ENCODE assay signal across 1 cellular context in the genomic region with DNA sequence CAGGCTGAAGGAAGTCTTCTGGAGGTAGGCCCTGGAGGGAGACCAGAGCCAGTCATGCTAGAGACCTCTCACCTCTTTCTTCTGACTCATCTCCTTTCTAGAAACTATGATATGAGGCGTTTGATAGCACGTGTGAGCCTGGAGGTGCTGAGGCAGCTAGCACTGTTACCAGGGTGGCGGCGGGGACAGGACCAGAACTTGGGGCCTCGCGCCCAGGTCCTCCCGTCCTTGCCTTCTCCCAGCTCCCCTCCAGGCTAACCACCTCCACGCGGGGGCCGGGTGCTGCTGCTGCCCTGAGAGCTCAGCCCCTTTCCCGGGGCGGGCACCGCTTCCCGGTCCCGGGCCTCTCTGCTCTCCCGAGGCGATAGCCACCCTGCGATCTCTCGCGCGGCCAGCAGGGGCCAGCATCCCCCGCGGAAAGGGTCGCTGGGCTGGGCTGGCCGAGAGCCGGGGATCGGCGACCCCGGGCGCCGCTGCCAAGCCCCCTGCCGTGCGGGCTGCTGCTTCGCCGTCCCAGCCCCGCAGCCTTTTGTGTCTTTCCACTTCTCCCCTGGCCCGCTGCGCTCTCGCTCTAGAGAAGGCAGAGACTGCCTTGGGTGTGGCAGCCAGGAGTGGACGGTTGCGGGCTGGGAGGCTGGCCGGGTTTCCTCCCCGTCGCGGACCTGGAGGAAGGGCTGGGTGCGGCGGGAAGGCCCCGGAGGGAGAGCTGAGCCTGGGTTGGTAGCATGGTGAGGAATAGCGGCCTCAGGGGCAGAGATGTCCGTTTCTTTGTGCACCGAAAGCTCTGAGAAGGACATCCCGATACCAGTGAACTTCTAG.
TF ChIP-seq lines count a peak whose summit lies in the region.

No MANE protein-coding gene starts in this region.

TF ChIP-seq in K562, 482 proteins besides CTCF, POLR2A, EP300 and RAD21 (continued from another document and continues in another):
- TF ChIP-seq MGA (IDR thresholded peaks at IDR 0.05) (peak; percentile 64), FOSL1 (tag; conservative IDR thresholded peaks at IDR 0.05) (peak; percentile 74), ZBTB43 (CRISPR knock-in tag; IDR thresholded peaks at IDR 0.05) (no peak), LCOR (CRISPR knock-in tag; IDR thresholded peaks at IDR 0.05) (no peak), PHF21A (IDR thresholded peaks at IDR 0.05; ENCODE audit: borderline replicate concordance, low read depth) (no peak), HDAC1 (IDR thresholded peaks at IDR 0.05) (0 out of 4 replicates have a peak, but pooled peaks of 1 of the 2 experiments have one; percentile 11), NCOA1 (IDR thresholded peaks at IDR 0.05; ENCODE audit: low read depth) (no peak), SMARCA5 (IDR thresholded peaks at IDR 0.05) (peak; percentile 25; the same call in 1 of the 2 replicates), MTA3 (IDR thresholded peaks at IDR 0.05; ENCODE audit: borderline replicate concordance) (peak; percentile 85; the same call in 1 of the 2 replicates), HBP1 (CRISPR knock-in tag; IDR thresholded peaks at IDR 0.05) (no peak), ATF1 (CRISPR knock-in tag; IDR thresholded peaks at IDR 0.05) (no peak), ATF1 (tag; IDR thresholded peaks at IDR 0.05) (0 out of 2 replicates have a peak, but pooled peaks have one; percentile 31), ZNF316 (IDR thresholded peaks at IDR 0.05) (no peak), PHTF2 (CRISPR knock-in tag; IDR thresholded peaks at IDR 0.05) (no peak), SMAD4 (CRISPR knock-in tag; conservative IDR thresholded peaks at IDR 0.05) (0 out of 2 replicates have a peak, but pooled peaks have one; percentile 24)
- TF ChIP-seq, protein P1, sequence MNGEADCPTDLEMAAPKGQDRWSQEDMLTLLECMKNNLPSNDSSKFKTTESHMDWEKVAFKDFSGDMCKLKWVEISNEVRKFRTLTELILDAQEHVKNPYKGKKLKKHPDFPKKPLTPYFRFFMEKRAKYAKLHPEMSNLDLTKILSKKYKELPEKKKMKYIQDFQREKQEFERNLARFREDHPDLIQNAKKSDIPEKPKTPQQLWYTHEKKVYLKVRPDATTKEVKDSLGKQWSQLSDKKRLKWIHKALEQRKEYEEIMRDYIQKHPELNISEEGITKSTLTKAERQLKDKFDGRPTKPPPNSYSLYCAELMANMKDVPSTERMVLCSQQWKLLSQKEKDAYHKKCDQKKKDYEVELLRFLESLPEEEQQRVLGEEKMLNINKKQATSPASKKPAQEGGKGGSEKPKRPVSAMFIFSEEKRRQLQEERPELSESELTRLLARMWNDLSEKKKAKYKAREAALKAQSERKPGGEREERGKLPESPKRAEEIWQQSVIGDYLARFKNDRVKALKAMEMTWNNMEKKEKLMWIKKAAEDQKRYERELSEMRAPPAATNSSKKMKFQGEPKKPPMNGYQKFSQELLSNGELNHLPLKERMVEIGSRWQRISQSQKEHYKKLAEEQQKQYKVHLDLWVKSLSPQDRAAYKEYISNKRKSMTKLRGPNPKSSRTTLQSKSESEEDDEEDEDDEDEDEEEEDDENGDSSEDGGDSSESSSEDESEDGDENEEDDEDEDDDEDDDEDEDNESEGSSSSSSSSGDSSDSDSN (IDR thresholded peaks at IDR 0.05; ENCODE audit: borderline replicate concordance in 1 of 2, low read depth in 2 of 2, low read length in 2 of 2) = 0 out of 4 replicates have a peak, but pooled peaks have one; percentile 25 to 32
- TF ChIP-seq, protein P2, sequence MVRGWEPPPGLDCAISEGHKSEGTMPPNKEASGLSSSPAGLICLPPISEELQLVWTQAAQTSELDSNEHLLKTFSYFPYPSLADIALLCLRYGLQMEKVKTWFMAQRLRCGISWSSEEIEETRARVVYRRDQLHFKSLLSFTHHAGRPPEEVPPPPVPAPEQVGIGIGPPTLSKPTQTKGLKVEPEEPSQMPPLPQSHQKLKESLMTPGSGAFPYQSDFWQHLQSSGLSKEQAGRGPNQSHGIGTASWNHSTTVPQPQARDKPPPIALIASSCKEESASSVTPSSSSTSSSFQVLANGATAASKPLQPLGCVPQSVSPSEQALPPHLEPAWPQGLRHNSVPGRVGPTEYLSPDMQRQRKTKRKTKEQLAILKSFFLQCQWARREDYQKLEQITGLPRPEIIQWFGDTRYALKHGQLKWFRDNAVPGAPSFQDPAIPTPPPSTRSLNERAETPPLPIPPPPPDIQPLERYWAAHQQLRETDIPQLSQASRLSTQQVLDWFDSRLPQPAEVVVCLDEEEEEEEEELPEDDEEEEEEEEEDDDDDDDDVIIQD (CRISPR knock-in tag; IDR thresholded peaks at IDR 0.05) = no peak
